In genomic region chr1:230898144-230898543, GRCh38 we compare ENCODE assay signal across 29 cellular contexts.
"Had no signal": no experiment of that assay in that cellular context is flagged by ENCODE, and none has a peak within 500 bp of the region (broad histone marks: within the 10 kb centered on the region; RNA-seq: fewer than 3 reads in every experiment).

No MANE protein-coding gene starts in this region.

- H3K27ac Mint-ChIP-seq: activated CD4-positive, alpha-beta T cell treated with anti-CD3 and anti-CD28 coated beads, Interleukin-2, amount 10 ng/mL, durations not matched to agents 24 days and 14 days; activated naive CD8-positive, alpha-beta T cell treated with anti-CD3 and anti-CD28 coated beads, Interleukin-2, amount 50 U/mL, for 24 hours; T-helper 1 cell treated with Interleukin-12 subunit alpha and Interleukin-12 subunit beta and Interleukin-4 antibody, amounts not matched to agents 30 μg/mL and 1 μg/mL, for 36 hours; WTC11 had no signal

- FAIRE-seq: astrocyte, K562 had no signal

- H3K4me1 Mint-ChIP-seq: activated CD4-positive, alpha-beta T cell treated with anti-CD3 and anti-CD28 coated beads, Interleukin-2, amount 10 ng/mL, durations not matched to agents 24 days and 14 days; activated naive CD8-positive, alpha-beta T cell treated with anti-CD3 and anti-CD28 coated beads, Interleukin-2, amount 50 U/mL, for 24 hours; WTC11 had no signal

- H3K9me3 Mint-ChIP-seq: activated CD4-positive, alpha-beta T cell treated with anti-CD3 and anti-CD28 coated beads, Interleukin-2, amount 10 ng/mL, durations not matched to agents 24 days and 14 days; activated naive CD4-positive, alpha-beta T cell treated with anti-CD3 and anti-CD28 coated beads, Interleukin-2, amount 50 U/mL, for 72 hours; activated naive CD8-positive, alpha-beta T cell treated with anti-CD3 and anti-CD28 coated beads, Interleukin-2, amount 50 U/mL, for 24 hours; activated T-cell treated with anti-CD3 and anti-CD28 coated beads, Interleukin-2, amount 50 U/mL, for 4 hours; brain; T-helper 1 cell treated with Interleukin-12 subunit alpha and Interleukin-12 subunit beta and Interleukin-4 antibody, amounts not matched to agents 30 μg/mL and 1 μg/mL, for 36 hours had no signal

- DNase-seq: activated CD4-positive, alpha-beta T cell treated with anti-CD3 and anti-CD28 coated beads, Interleukin-2, amount 10 ng/mL, durations not matched to agents 24 days and 14 days; activated CD4-positive, alpha-beta T cell treated with anti-CD3 and anti-CD28 coated beads, Interleukin-2, amount 50 U/mL, for 48 hours; activated CD4-positive, CD25-positive, alpha-beta regulatory T cell treated with anti-CD3 and anti-CD28 coated beads, Interleukin-2, amount 50 U/mL, for 72 hours; activated CD8-positive, alpha-beta memory T cell treated with anti-CD3 and anti-CD28 coated beads for 24 hours; activated effector memory CD4-positive, alpha-beta T cell treated with anti-CD3 and anti-CD28 coated beads, Interleukin-2, amount 50 U/mL, for 16 hours; activated naive CD4-positive, alpha-beta T cell treated with Interleukin-2 at 50 U/mL for 16 hours; activated naive CD8-positive, alpha-beta T cell treated with anti-CD3 and anti-CD28 coated beads, Interleukin-2, amount 50 U/mL, for 24 hours; activated T-cell treated with anti-CD3 and anti-CD28 coated beads, Interleukin-2, amount 50 U/mL, for 4 hours; amniotic stem cell; Karpas-422; MM.1S; NCI-H1105; NCI-H1436; NCI-H187; NCI-H2081; NCI-H510A treated with DMSO at 0.1 percent for 48 hours; NCI-H69; NK-92 treated with Interleukin-12 subunit alpha and Interleukin-12 subunit beta, amount 100 ng/mL, for 24 hours; OCI-M1; RPMI8226; SHP77 treated with DMSO at 0.1 percent for 48 hours; T-helper 9 cell had no signal

- H3K4me3 ChIP-seq: K562 had no signal

- ATAC-seq: activated naive CD4-positive, alpha-beta T cell treated with anti-CD3 and anti-CD28 coated beads, Interleukin-2, amount 50 U/mL, for 72 hours; activated naive CD8-positive, alpha-beta T cell treated with anti-CD3 and anti-CD28 coated beads, Interleukin-2, amount 50 U/mL, for 24 hours; activated T-cell treated with anti-CD3 and anti-CD28 coated beads, Interleukin-2, amount 50 U/mL, for 4 hours; Panc1; WTC11 had no signal

- H3K27me3 Mint-ChIP-seq: activated naive CD8-positive, alpha-beta T cell treated with anti-CD3 and anti-CD28 coated beads, Interleukin-2, amount 50 U/mL, for 24 hours had no signal

- H3K4me3 Mint-ChIP-seq: activated CD4-positive, alpha-beta T cell treated with anti-CD3 and anti-CD28 coated beads, Interleukin-2, amount 10 ng/mL, durations not matched to agents 24 days and 14 days; activated naive CD8-positive, alpha-beta T cell treated with anti-CD3 and anti-CD28 coated beads, Interleukin-2, amount 50 U/mL, for 24 hours; activated T-cell treated with anti-CD3 and anti-CD28 coated beads, Interleukin-2, amount 50 U/mL, for 4 hours; brain; T-helper 1 cell treated with Interleukin-12 subunit alpha and Interleukin-12 subunit beta and Interleukin-4 antibody, amounts not matched to agents 30 μg/mL and 1 μg/mL, for 36 hours; WTC11 had no signal

- H3K36me3 Mint-ChIP-seq: activated naive CD4-positive, alpha-beta T cell treated with anti-CD3 and anti-CD28 coated beads, Interleukin-2, amount 50 U/mL, for 72 hours; brain; WTC11 had no signal
